24 cellular contexts compared by ENCODE assay signal in the genomic region with DNA sequence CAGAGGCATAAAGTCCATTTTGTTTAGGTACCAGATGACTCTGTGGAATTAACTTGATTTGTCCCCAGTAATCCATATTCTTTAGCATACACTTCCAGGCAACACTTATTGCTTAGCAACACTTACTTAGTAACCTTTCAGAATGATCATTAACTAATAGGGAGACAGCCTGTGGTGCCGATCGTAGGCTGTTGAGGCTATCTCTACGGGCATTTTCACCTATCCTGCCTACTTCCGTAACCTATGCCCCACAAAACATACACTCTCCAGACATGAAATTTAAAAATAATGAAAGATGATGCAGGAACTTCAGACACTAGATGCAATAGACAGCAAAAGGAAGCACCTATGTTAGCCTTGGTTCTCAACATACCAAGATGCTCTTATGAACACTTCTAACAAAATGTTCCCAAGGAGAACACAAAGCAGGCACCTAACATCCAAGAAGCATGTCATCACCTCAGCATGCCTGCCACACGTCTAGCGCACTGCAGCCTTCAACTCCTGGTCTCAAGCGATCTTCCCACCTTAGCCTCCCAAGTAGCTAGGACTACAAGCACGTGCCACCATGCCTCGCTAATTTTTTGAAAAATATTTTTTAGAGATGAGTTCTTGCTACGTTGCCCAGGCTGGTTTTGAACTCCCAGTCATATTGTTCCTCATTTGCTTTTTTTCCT. TPM values are rescaled to one million over a fixed set of nuclear protein-coding genes. Genes with fewer than 3 reads are reported as not detected.
DNase-seq lines count a peak whose midpoint lies in the region; ATAC-seq, FAIRE-seq and TF ChIP-seq lines count a peak whose summit lies in the region.
"Had no signal": no experiment of that assay in that cellular context is flagged by ENCODE, and none has a peak within 500 bp of the region (broad histone marks: within the 10 kb centered on the region; RNA-seq: fewer than 3 reads in every experiment).

No MANE protein-coding gene starts in this region.

- H3K27me3 Mint-ChIP-seq in endodermal cell (ENCODE audit: insufficient read depth) = no peaks in the 10 kb centered on the region
- H3K27me3 Mint-ChIP-seq in type B pancreatic cell = no peaks in the 10 kb centered on the region
- H3K27me3 Mint-ChIP-seq: CD4-positive, alpha-beta memory T cell; CD4-positive, CD25-positive, alpha-beta regulatory T cell had no signal

- H3K27ac ChIP-seq in endodermal cell (ENCODE audit: low read depth, low read length) = no peak overlapping the region
- H3K27ac ChIP-seq: BLaER1 had no signal

- H3K9me3 Mint-ChIP-seq in endodermal cell (no peaks in the 10 kb centered on the region), type B pancreatic cell (no peaks in the 10 kb centered on the region)
- H3K9me3 Mint-ChIP-seq: CD4-positive, alpha-beta memory T cell; CD4-positive, CD25-positive, alpha-beta regulatory T cell; CD8-positive, alpha-beta memory T cell had no signal

- TF ChIP-seq CTCF in endodermal cell (conservative IDR thresholded peaks at IDR 0.05) (no peak), type B pancreatic cell (conservative IDR thresholded peaks at IDR 0.05) (no peak)

- DNase-seq in HTR-8/SVneo (ENCODE audit: insufficient read length, low spot score) (no peak), endodermal cell (peak; percentile 5), type B pancreatic cell (ENCODE audit: extremely low spot score, unreplicated experiment) (no peak), dedifferentiated amniotic fluid mesenchymal stem cell (ENCODE audit: extremely low spot score) (no peak)
- DNase-seq: 8988T; ACHN; BE2C; C1 segment of cervical spinal cord; CD4-positive, alpha-beta memory T cell; CD4-positive, CD25-positive, alpha-beta regulatory T cell; CD8-positive, alpha-beta memory T cell; COR-L47; DMS 273 treated with DMSO at 0.1 percent for 48 hours; DMS153; DMS79; GF-D8 had no signal

- no peaks in the 10 kb centered on the region for H3K4me1 ChIP-seq in endodermal cell (ENCODE audit: control insufficient read depth, insufficient read depth, low read length)
- H3K4me1 ChIP-seq: BE2C had no signal

- no peak overlapping the region for H3K4me3 ChIP-seq in endodermal cell (ENCODE audit: low read length)
- H3K4me3 ChIP-seq: BLaER1 had no signal

- no peaks in the 10 kb centered on the region for H3K27me3 ChIP-seq in endodermal cell (ENCODE audit: control insufficient read depth, insufficient read depth, low read length, poor library complexity, severe bottlenecking)
- H3K27me3 ChIP-seq: BE2C, BLaER1 had no signal

- H3K4me3 Mint-ChIP-seq in endodermal cell (no peak overlapping the region), type B pancreatic cell (no peak overlapping the region)
- H3K4me3 Mint-ChIP-seq: CD14-positive monocyte; CD4-positive, alpha-beta memory T cell; CD4-positive, CD25-positive, alpha-beta regulatory T cell; CD8-positive, alpha-beta memory T cell had no signal

- 78 to 88% methylated on average over 5 to 10 of the region's 10 CpGs for WGBS in endodermal cell (ENCODE audit: insufficient coverage in 1 of 2, insufficient read length in 1 of 2), 2 experiments

- H3K36me3 ChIP-seq in endodermal cell (ENCODE audit: control insufficient read depth, insufficient read depth, low read length) = no peaks in the 10 kb centered on the region
- H3K36me3 ChIP-seq: BE2C, BLaER1 had no signal

- H3K27ac Mint-ChIP-seq in endodermal cell (no peak overlapping the region), type B pancreatic cell (peak overlapping the region; percentile 2)
- H3K27ac Mint-ChIP-seq: CD14-positive monocyte; CD4-positive, alpha-beta memory T cell; CD4-positive, CD25-positive, alpha-beta regulatory T cell; CD8-positive, alpha-beta memory T cell had no signal

- H3K4me1 Mint-ChIP-seq in endodermal cell (no peaks in the 10 kb centered on the region), type B pancreatic cell (ENCODE audit: unreplicated experiment) (peaks cover 6% of the 10 kb centered on the region)
- H3K4me1 Mint-ChIP-seq: CD4-positive, CD25-positive, alpha-beta regulatory T cell; CD8-positive, alpha-beta memory T cell had no signal

- H3K36me3 Mint-ChIP-seq in endodermal cell (ENCODE audit: low read depth) (no peaks in the 10 kb centered on the region), type B pancreatic cell (no peaks in the 10 kb centered on the region)
- H3K36me3 Mint-ChIP-seq: CD14-positive monocyte; CD4-positive, CD25-positive, alpha-beta regulatory T cell; CD8-positive, alpha-beta memory T cell had no signal

- peak; percentile 48 for FAIRE-seq in HTR-8/SVneo (lab: Jason Lieb, UNC)
- FAIRE-seq: A204.1, G401.6, GM12891, GM19239 had no signal

- no peak for ATAC-seq in HG03025 (IDR thresholded peaks at IDR 0.05; ENCODE audit: low FRiP score, unreplicated experiment)

- no peaks in the 10 kb centered on the region for H3K9me3 ChIP-seq in endodermal cell (ENCODE audit: control insufficient read depth, low read length)
- H3K9me3 ChIP-seq: BE2C, BLaER1 had no signal

- H3K9ac ChIP-seq in endodermal cell (ENCODE audit: extremely low read depth, low read length, poor library complexity, severe bottlenecking) = no peak overlapping the region
- H3K9ac ChIP-seq: BLaER1 had no signal

RNA-seq across cellular contexts. Expression of a gene that starts 34.5 kb away (rescaled TPM):
- total RNA-seq in endodermal cell (not detected), type B pancreatic cell (ENCODE audit: low replicate concordance) (2.6 and 3.4 TPM in 2 replicates)
- polyA plus RNA-seq in endodermal cell (2013, experiment 1 of 2) = 0.11 TPM
- polyA plus RNA-seq in endodermal cell (2013, experiment 2 of 2) = 0.21 TPM
- polyA plus RNA-seq: AG04450, CD14-positive monocyte had no signal
